ENCODE assay signal across 23 cellular contexts in genomic region chr14:99177046-99177655, GRCh38.
A peak's percentile ranks its signal among the peaks of the same experiment; 100 is the strongest.
DNase-seq lines count a peak whose midpoint lies in the region; ATAC-seq, FAIRE-seq and TF ChIP-seq lines count a peak whose summit lies in the region.
"Had no signal": no experiment of that assay in that cellular context is flagged by ENCODE, and none has a peak within 500 bp of the region (broad histone marks: within the 10 kb centered on the region; RNA-seq: fewer than 3 reads in every experiment).

No MANE protein-coding gene starts in this region.

- peaks cover 46% of the 10 kb centered on the region for H3K4me1 Mint-ChIP-seq in activated CD4-positive, alpha-beta T cell treated with anti-CD3 and anti-CD28 coated beads for 36 hours
- H3K4me1 Mint-ChIP-seq in activated naive CD8-positive, alpha-beta T cell (ENCODE audit: low read depth): peaks cover 58% of the 10 kb centered on the region
- H3K4me1 Mint-ChIP-seq: naive B cell; stimulated activated memory B cell treated with anti-CD40 and anti-IgM and Interleukin-4, amounts not matched to agents 10 μg/mL and 1 μg/mL and 100 μg/mL, for 72 hours had no signal

- no peaks in the 10 kb centered on the region for H3K27me3 Mint-ChIP-seq in activated CD4-positive, alpha-beta T cell treated with anti-CD3 and anti-CD28 coated beads for 36 hours
- H3K27me3 Mint-ChIP-seq in activated naive CD8-positive, alpha-beta T cell: no peaks in the 10 kb centered on the region
- H3K27me3 Mint-ChIP-seq: stimulated activated memory B cell treated with anti-CD40 and anti-IgM and Interleukin-4, amounts not matched to agents 10 μg/mL and 1 μg/mL and 100 μg/mL, for 72 hours had no signal

- intact Hi-C loops in activated CD4-positive, alpha-beta T cell treated with anti-CD3 and anti-CD28 coated beads for 36 hours (cut with DNase I, micrococcal nuclease): no loop called here
- intact Hi-C loops in HepG2 (cut with micrococcal nuclease; ENCODE audit: unreplicated experiment): no loop called here

- H3K27me3 ChIP-seq in H7 (ENCODE audit: control insufficient read depth, insufficient read depth, low read length) (no peaks in the 10 kb centered on the region), HepG2 (ENCODE audit: control insufficient read depth in 1 of 2, insufficient read depth in 2 of 2, low read length in 2 of 2) (peaks cover 0 to 20% of the 10 kb centered on the region in 2 experiments; a peak in 2 of 5 replicates)
- H3K27me3 ChIP-seq: BE2C, colonic mucosa, pancreas, SJSA1 had no signal

- no peak for TF ChIP-seq POLR2A in HepG2 (IDR thresholded peaks at IDR 0.05; ENCODE audit: insufficient read depth in 1 of 2, low read depth in 2 of 2, low read length in 2 of 2)

- TF ChIP-seq CTCF in HepG2 (CRISPR knock-in tag; IDR thresholded peaks at IDR 0.05): no peak

- BruUV-seq in HepG2 (replicated peaks; lab: Mats Ljungman, UMichigan): no TSS peak

- no peak for DNase-seq in activated CD4-positive, alpha-beta T cell treated with anti-CD3 and anti-CD28 coated beads for 36 hours
- DNase-seq in activated CD4-positive, alpha-beta T cell treated with anti-CD3 and anti-CD28 coated beads, Interleukin-2, amount 50 U/mL, for 4 hours: no peak
- DNase-seq in H7: peak; percentile 22
- peak; percentile 64 for DNase-seq in mesenteric fat pad (ENCODE audit: low spot score)
- DNase-seq in HepG2 (ENCODE audit: low spot score): no peak
- no peak for DNase-seq in amniotic stem cell (lab: John Stamatoyannopoulos, UW)
- no peak for DNase-seq in putamen (ENCODE audit: low spot score)
- DNase-seq: activated CD4-positive, alpha-beta T cell treated with anti-CD3 and anti-CD28 coated beads for 1 hour; BE2C; colonic mucosa; KG1; mammary epithelial cell; naive B cell; NCI-H1694; NCI-H345; pancreas; PC-3; tibial artery had no signal

- no peaks in the 10 kb centered on the region for H4K20me1 ChIP-seq in HepG2 (ENCODE audit: insufficient read depth, low read length)

- FAIRE-seq in HepG2 (lab: Jason Lieb, UNC): no peak
- FAIRE-seq: endothelial cell of umbilical vein, islet of Langerhans, pancreas had no signal

- H3K4me3 ChIP-seq in H7 (ENCODE audit: insufficient read depth, low read depth, low read length) (no peak overlapping the region), HepG2 (replicated peaks in 1 of 3; ENCODE audit: insufficient read depth in 1 of 3, low read depth in 2 of 3, low read length in 3 of 3) (no peak overlapping the region)
- H3K4me3 ChIP-seq: colonic mucosa, pancreas, SJSA1, tibial artery had no signal

- WGBS in HepG2 (ENCODE audit: low lambda C conversion rate): 22% methylated on average over 11 of the region's 16 CpGs

- TF ChIP-seq EP300 in HepG2 (IDR thresholded peaks at IDR 0.05; ENCODE audit: low read depth in 2 of 2, low read length in 2 of 2) (no peak), HepG2 (CRISPR knock-in tag; IDR thresholded peaks at IDR 0.05; ENCODE audit: borderline replicate concordance) (no peak)

- H3K36me3 ChIP-seq in H7 (replicated peaks; ENCODE audit: control insufficient read depth, insufficient read depth, low read length): no peaks in the 10 kb centered on the region
- H3K36me3 ChIP-seq in HepG2 (replicated peaks in 1 of 2; ENCODE audit: control insufficient read depth in 1 of 2, insufficient read depth in 2 of 2, low read length in 2 of 2): no peaks in the 10 kb centered on the region
- H3K36me3 ChIP-seq: BE2C, colonic mucosa, pancreas, SJSA1, tibial artery had no signal

- H3K4me1 ChIP-seq in HepG2 (ENCODE audit: insufficient read depth, low read length): no peaks in the 10 kb centered on the region
- H3K4me1 ChIP-seq: BE2C, colonic mucosa, pancreas, SJSA1, tibial artery had no signal

- peaks cover 1% of the 10 kb centered on the region for H3K9me3 Mint-ChIP-seq in activated CD4-positive, alpha-beta T cell treated with anti-CD3 and anti-CD28 coated beads for 36 hours (ENCODE audit: low read depth)
- H3K9me3 Mint-ChIP-seq in activated naive CD8-positive, alpha-beta T cell (ENCODE audit: low read depth): no peaks in the 10 kb centered on the region

- no peaks in the 10 kb centered on the region for H3K9me3 ChIP-seq in HepG2 (ENCODE audit: low read length)
- H3K9me3 ChIP-seq: BE2C, colonic mucosa, pancreas, SJSA1, tibial artery had no signal

- H2AFZ ChIP-seq in HepG2 (ENCODE audit: low read length): no peak overlapping the region

- H3K4me3 Mint-ChIP-seq in activated CD4-positive, alpha-beta T cell treated with anti-CD3 and anti-CD28 coated beads for 36 hours: no peak overlapping the region
- H3K4me3 Mint-ChIP-seq in activated naive CD8-positive, alpha-beta T cell: no peak overlapping the region
- H3K4me3 Mint-ChIP-seq: naive B cell; stimulated activated memory B cell treated with anti-CD40 and anti-IgM and Interleukin-4, amounts not matched to agents 10 μg/mL and 1 μg/mL and 100 μg/mL, for 72 hours had no signal

- POLR2A ChIA-PET in activated CD4-positive, alpha-beta T cell treated with anti-CD3 and anti-CD28 coated beads for 36 hours (lab: Charles Lee): no interaction called here
- POLR2A ChIA-PET in HepG2 (lab: Yijun Ruan, JAX): no interaction called here

- in situ Hi-C loops in HepG2 (cut with HindIII; ENCODE audit: extremely low pct_ligation_motif_present, low pct_unique_long_range_greater_than_20kb): no loop called here

- peak overlapping the region; percentile 96 for H3K27ac Mint-ChIP-seq in activated CD4-positive, alpha-beta T cell treated with anti-CD3 and anti-CD28 coated beads for 36 hours
- H3K27ac Mint-ChIP-seq in activated naive CD8-positive, alpha-beta T cell: peak overlapping the region; percentile 100
- H3K27ac Mint-ChIP-seq: naive B cell; stimulated activated memory B cell treated with anti-CD40 and anti-IgM and Interleukin-4, amounts not matched to agents 10 μg/mL and 1 μg/mL and 100 μg/mL, for 72 hours had no signal

- TF ChIP-seq RAD21 in HepG2 (CRISPR knock-in tag; IDR thresholded peaks at IDR 0.05): no peak

- H3K79me2 ChIP-seq in HepG2 (ENCODE audit: insufficient read depth, low read length): no peaks in the 10 kb centered on the region

- H3K9ac ChIP-seq in HepG2 (ENCODE audit: insufficient read depth, low read depth, low read length): no peak overlapping the region

- ATAC-seq in activated CD4-positive, alpha-beta T cell treated with anti-CD3 and anti-CD28 coated beads for 36 hours: no peak
- no peak for ATAC-seq in HepG2
- ATAC-seq: pancreas; PC-3; stimulated activated memory B cell treated with anti-CD40 and anti-IgM and Interleukin-4, amounts not matched to agents 10 μg/mL and 1 μg/mL and 100 μg/mL, for 72 hours had no signal

- H3K27ac ChIP-seq in HepG2 (ENCODE audit: extremely low read length, insufficient read depth, low read length): no peak overlapping the region
- H3K27ac ChIP-seq: colonic mucosa, pancreas, SJSA1, tibial artery had no signal

- H3K36me3 Mint-ChIP-seq in activated CD4-positive, alpha-beta T cell treated with anti-CD3 and anti-CD28 coated beads for 36 hours (ENCODE audit: low read depth): peaks cover 71% of the 10 kb centered on the region
- peaks cover 13% of the 10 kb centered on the region for H3K36me3 Mint-ChIP-seq in activated naive CD8-positive, alpha-beta T cell
- H3K36me3 Mint-ChIP-seq: naive B cell; stimulated activated memory B cell treated with anti-CD40 and anti-IgM and Interleukin-4, amounts not matched to agents 10 μg/mL and 1 μg/mL and 100 μg/mL, for 72 hours had no signal

- CTCF ChIA-PET in activated CD4-positive, alpha-beta T cell treated with anti-CD3 and anti-CD28 coated beads for 36 hours (lab: Charles Lee): no interaction called here
- CTCF ChIA-PET in HepG2 (lab: Yijun Ruan, JAX; ENCODE audit: low intra/inter-chr PET ratio, low total read pairs): no interaction called here

- no peak overlapping the region for H3K4me2 ChIP-seq in HepG2 (ENCODE audit: low read depth, low read length)

TF ChIP-seq in HepG2, 621 proteins besides CTCF, POLR2A, EP300 and RAD21:
- TF ChIP-seq ZNF678 (CRISPR knock-in tag; IDR thresholded peaks at IDR 0.05): no peak
- TF ChIP-seq ZNF10 (CRISPR knock-in tag; IDR thresholded peaks at IDR 0.05; ENCODE audit: borderline replicate concordance, low read depth): no peak
- no peak for TF ChIP-seq NR2C2 (CRISPR knock-in tag; IDR thresholded peaks at IDR 0.05; ENCODE audit: borderline replicate concordance)
- TF ChIP-seq HOXD1 (CRISPR knock-in tag; IDR thresholded peaks at IDR 0.05): no peak
- no peak for TF ChIP-seq TAF15 (IDR thresholded peaks at IDR 0.05; ENCODE audit: low read depth, low read length, poor library complexity, severe bottlenecking)
- TF ChIP-seq MLXIP (CRISPR knock-in tag; IDR thresholded peaks at IDR 0.05; ENCODE audit: borderline replicate concordance): no peak

Comparison
In these comparisons a context has a peak if more than half of its experiments do, and no peak if none do; other contexts are left out.
1. DNase-seq: peak in H7 (single experiment) and mesenteric fat pad (single experiment); none in activated CD4-positive, alpha-beta T cell treated with anti-CD3 and anti-CD28 coated beads for 36 hours (single experiment), activated CD4-positive, alpha-beta T cell treated with anti-CD3 and anti-CD28 coated beads, Interleukin-2, amount 50 U/mL, for 4 hours (0 of 2), HepG2 (single experiment), amniotic stem cell (single experiment) and putamen (single experiment).